In the genomic region with DNA sequence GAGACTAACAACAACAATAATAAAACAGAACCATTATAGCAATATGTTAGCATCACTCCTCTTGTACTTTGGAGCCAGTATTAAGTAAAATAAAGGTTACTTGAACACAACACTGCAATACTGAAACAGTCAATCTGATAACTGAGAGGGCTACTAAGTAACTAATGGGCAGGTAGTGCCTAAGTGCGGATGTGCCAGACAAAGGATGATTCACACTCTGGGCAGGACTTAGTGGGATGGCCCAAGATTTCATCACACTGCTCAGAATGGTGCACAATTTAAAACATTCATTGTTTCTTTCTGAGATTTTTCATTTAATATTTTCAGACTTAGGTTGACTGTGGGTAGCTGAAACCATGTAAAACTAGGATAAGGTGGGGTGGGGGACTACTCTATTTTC, we compare ENCODE assay signal across 17 cellular contexts.
"Had no signal": no experiment of that assay in that cellular context is flagged by ENCODE, and none has a peak within 500 bp of the region (broad histone marks: within the 10 kb centered on the region; RNA-seq: fewer than 3 reads in every experiment).

No MANE protein-coding gene starts in this region.

- H3K27me3 ChIP-seq: cardiac muscle cell, right atrium auricular region, tibial artery, vagina had no signal

- H3K4me1 Mint-ChIP-seq: activated CD4-positive, alpha-beta memory T cell treated with anti-CD3 and anti-CD28 coated beads, Interleukin-2, amount 10 ng/mL, durations not matched to agents 7 days and 5 days; activated naive CD8-positive, alpha-beta T cell treated with anti-CD3 and anti-CD28 coated beads, Interleukin-2, amount 10 ng/mL, durations not matched to agents 7 days and 5 days; naive thymus-derived CD8-positive, alpha-beta T cell; stimulated activated effector memory CD8-positive, alpha-beta T cell treated with anti-CD3 and anti-CD28 coated beads, Interleukin-12 subunit alpha, Interleukin-12 subunit beta, amount 100 ng/mL, for 72 hours had no signal

- DNase-seq: activated CD4-positive, alpha-beta memory T cell treated with anti-CD3 and anti-CD28 coated beads, Interleukin-2, amount 10 ng/mL, durations not matched to agents 7 days and 5 days; activated CD4-positive, alpha-beta T cell treated with anti-CD3 and anti-CD28 coated beads for 1 hour; activated CD8-positive, alpha-beta memory T cell treated with anti-CD3 and anti-CD28 coated beads, Interleukin-2, amount 50 U/mL, for 4 hours; activated naive CD8-positive, alpha-beta T cell treated with anti-CD3 and anti-CD28 coated beads, Interleukin-2, amount 10 ng/mL, durations not matched to agents 7 days and 5 days; aorta; hippocampal formation; left colon; naive thymus-derived CD8-positive, alpha-beta T cell; posterior cingulate gyrus; T-helper 9 cell; tibial artery had no signal

- H3K36me3 Mint-ChIP-seq: activated naive CD8-positive, alpha-beta T cell treated with anti-CD3 and anti-CD28 coated beads, Interleukin-2, amount 10 ng/mL, durations not matched to agents 7 days and 5 days; naive thymus-derived CD8-positive, alpha-beta T cell; stimulated activated effector memory CD8-positive, alpha-beta T cell treated with anti-CD3 and anti-CD28 coated beads, Interleukin-12 subunit alpha, Interleukin-12 subunit beta, amount 100 ng/mL, for 72 hours had no signal

- H3K27ac Mint-ChIP-seq: activated CD4-positive, alpha-beta memory T cell treated with anti-CD3 and anti-CD28 coated beads, Interleukin-2, amount 10 ng/mL, durations not matched to agents 7 days and 5 days; activated naive CD8-positive, alpha-beta T cell treated with anti-CD3 and anti-CD28 coated beads, Interleukin-2, amount 10 ng/mL, durations not matched to agents 7 days and 5 days; naive thymus-derived CD8-positive, alpha-beta T cell; stimulated activated effector memory CD8-positive, alpha-beta T cell treated with anti-CD3 and anti-CD28 coated beads, Interleukin-12 subunit alpha, Interleukin-12 subunit beta, amount 100 ng/mL, for 72 hours had no signal

- H3K27ac ChIP-seq: cardiac muscle cell, right atrium auricular region, tibial artery, vagina had no signal

- H3K36me3 ChIP-seq: cardiac muscle cell, right atrium auricular region, tibial artery, vagina had no signal

- ATAC-seq: left colon; naive thymus-derived CD8-positive, alpha-beta T cell; stimulated activated effector memory CD8-positive, alpha-beta T cell treated with anti-CD3 and anti-CD28 coated beads, Interleukin-12 subunit alpha, Interleukin-12 subunit beta, amount 100 ng/mL, for 72 hours had no signal

- H3K4me3 Mint-ChIP-seq: activated CD4-positive, alpha-beta memory T cell treated with anti-CD3 and anti-CD28 coated beads, Interleukin-2, amount 10 ng/mL, durations not matched to agents 7 days and 5 days; activated naive CD8-positive, alpha-beta T cell treated with anti-CD3 and anti-CD28 coated beads, Interleukin-2, amount 10 ng/mL, durations not matched to agents 7 days and 5 days; naive thymus-derived CD8-positive, alpha-beta T cell; stimulated activated effector memory CD8-positive, alpha-beta T cell treated with anti-CD3 and anti-CD28 coated beads, Interleukin-12 subunit alpha, Interleukin-12 subunit beta, amount 100 ng/mL, for 72 hours had no signal

- H3K9me3 ChIP-seq: right atrium auricular region, tibial artery, vagina had no signal

- H3K4me2 ChIP-seq: smooth muscle cell had no signal

- H3K4me1 ChIP-seq: right atrium auricular region, tibial artery, vagina had no signal

- H3K4me3 ChIP-seq: cardiac muscle cell, lung, right atrium auricular region, smooth muscle cell, tibial artery, vagina had no signal
